Comparison of ENCODE assay signal across 36 cellular contexts in the genomic region with DNA sequence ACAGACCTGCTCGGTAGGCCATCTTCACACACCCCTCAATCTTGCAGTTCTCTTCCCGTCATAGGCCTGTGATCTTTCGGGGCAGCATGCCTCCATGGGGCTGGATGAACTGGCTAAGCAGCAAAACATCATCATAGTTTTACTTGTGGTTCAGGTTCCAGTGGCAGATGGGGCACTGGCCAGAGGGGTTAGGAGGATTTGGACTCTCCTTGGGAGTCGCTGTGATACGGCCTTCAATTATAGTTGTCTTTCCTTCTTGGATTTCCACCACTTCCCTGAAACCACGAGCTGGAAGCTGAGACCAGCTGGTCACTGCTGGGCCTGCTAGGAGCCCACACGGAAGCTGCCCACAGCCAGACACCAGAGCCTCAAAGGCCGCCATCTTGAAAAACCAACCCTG. TPM values are rescaled to one million over a fixed set of nuclear protein-coding genes. Genes with fewer than 3 reads are reported as not detected.
"Had no signal": no experiment of that assay in that cellular context is flagged by ENCODE, and none has a peak within 500 bp of the region (broad histone marks: within the 10 kb centered on the region; RNA-seq: fewer than 3 reads in every experiment).

No MANE protein-coding gene starts in this region.

- H3K27ac Mint-ChIP-seq: activated CD4-positive, alpha-beta memory T cell treated with anti-CD3 and anti-CD28 coated beads, Interleukin-2, amount 10 ng/mL, durations not matched to agents 7 days and 5 days; activated naive CD4-positive, alpha-beta T cell treated with anti-CD3 and anti-CD28 coated beads for 36 hours; activated naive CD4-positive, alpha-beta T cell treated with anti-CD3 and anti-CD28 coated beads, Interleukin-2, amount 50 U/mL, for 72 hours; T-cell had no signal

- H3K27ac ChIP-seq: cardiac muscle cell, Peyer's patch, VCaP had no signal

- H3K9me3 Mint-ChIP-seq: activated naive CD4-positive, alpha-beta T cell treated with anti-CD3 and anti-CD28 coated beads, Interleukin-2, amount 50 U/mL, for 72 hours; activated T-cell treated with anti-CD3 and anti-CD28 coated beads, Interleukin-2, amount 50 U/mL, for 4 hours; central memory CD8-positive, alpha-beta T cell had no signal

- H3K27me3 Mint-ChIP-seq: activated CD4-positive, alpha-beta memory T cell treated with anti-CD3 and anti-CD28 coated beads, Interleukin-2, amount 10 ng/mL, durations not matched to agents 7 days and 5 days; central memory CD8-positive, alpha-beta T cell; T-cell had no signal

- H3K9me3 ChIP-seq: MG63, Peyer's patch had no signal

- H3K4me3 Mint-ChIP-seq: activated CD4-positive, alpha-beta memory T cell treated with anti-CD3 and anti-CD28 coated beads, Interleukin-2, amount 10 ng/mL, durations not matched to agents 7 days and 5 days; activated naive CD4-positive, alpha-beta T cell treated with anti-CD3 and anti-CD28 coated beads for 36 hours; activated T-cell treated with anti-CD3 and anti-CD28 coated beads, Interleukin-2, amount 50 U/mL, for 4 hours; central memory CD8-positive, alpha-beta T cell; T-cell had no signal

- H3K4me1 ChIP-seq: Peyer's patch had no signal

- H3K4me3 ChIP-seq: cardiac muscle cell, MG63, Peyer's patch had no signal

- DNase-seq: activated CD4-positive, alpha-beta memory T cell treated with anti-CD3 and anti-CD28 coated beads, Interleukin-2, amount 10 ng/mL, durations not matched to agents 7 days and 5 days; activated CD4-positive, alpha-beta T cell treated with anti-CD3 and anti-CD28 coated beads for 1 hour; activated CD4-positive, alpha-beta T cell treated with anti-CD3 and anti-CD28 coated beads for 48 hours; activated CD4-positive, CD25-positive, alpha-beta regulatory T cell; activated gamma-delta T cell; activated naive CD4-positive, alpha-beta T cell treated with anti-CD3 and anti-CD28 coated beads for 36 hours; activated T-cell treated with anti-CD3 and anti-CD28 coated beads, Interleukin-2, amount 50 U/mL, for 4 hours; amniotic stem cell; aorta; Kasumi-1; KG1; MG63; NCI-H1048; NCI-H1105 treated with DMSO at 0.1 percent for 48 hours; NCI-H1436; NCI-H1694; NCI-H1930; NCI-H2081 treated with DMSO at 0.1 percent for 48 hours; NCI-H345; NCI-H524 treated with DMSO at 0.1 percent for 48 hours; NCI-H748 treated with DMSO at 0.1 percent for 48 hours; NK-92 treated with Interleukin-12 subunit alpha and Interleukin-12 subunit beta, amount 100 ng/mL, for 24 hours; PC-3; Peyer's patch; RPMI8226; SHP77 treated with DMSO at 0.1 percent for 48 hours; T-cell; T-helper 2 cell; T-helper 9 cell had no signal

- H3K27me3 ChIP-seq: cardiac muscle cell, MG63, Peyer's patch had no signal

- H3K36me3 ChIP-seq: MG63 had no signal

- ATAC-seq: activated naive CD4-positive, alpha-beta T cell treated with anti-CD3 and anti-CD28 coated beads, Interleukin-2, amount 50 U/mL, for 72 hours; activated T-cell treated with anti-CD3 and anti-CD28 coated beads, Interleukin-2, amount 50 U/mL, for 4 hours; PC-3; SK-N-SH treated with all-trans-retinoic acid at 6 μM for 48 hours; T-cell had no signal

RNA-seq across cellular contexts. Expression of gene CAMP, which starts 33.3 kb away (rescaled TPM):
- total RNA-seq: activated CD4-positive, alpha-beta memory T cell treated with anti-CD3 and anti-CD28 coated beads, Interleukin-2, amount 10 ng/mL, durations not matched to agents 7 days and 5 days; activated naive CD4-positive, alpha-beta T cell treated with anti-CD3 and anti-CD28 coated beads for 36 hours; activated naive CD4-positive, alpha-beta T cell treated with anti-CD3 and anti-CD28 coated beads, Interleukin-2, amount 50 U/mL, for 72 hours; activated T-cell treated with anti-CD3 and anti-CD28 coated beads, Interleukin-2, amount 50 U/mL, for 4 hours; cardiac muscle cell; NCI-H460; PC-3; Peyer's patch; SK-MEL-5; T-cell had no signal
- polyA plus RNA-seq: cardiac muscle cell had no signal
